ENCODE assay signal across 1 cellular context in genomic region chr7:34748244-34749039, GRCh38.
TF ChIP-seq lines count a peak whose summit lies in the region.

No MANE protein-coding gene starts in this region.

TF ChIP-seq in HEK293, 187 proteins besides CTCF, POLR2A, EP300 and RAD21 (continued from another document):
- TF ChIP-seq TSHZ1 (tag by site-specific recombination; IDR thresholded peaks at IDR 0.05; ENCODE audit: borderline replicate concordance): peak; percentile 61; the same call in 1 of the 2 replicates
- TF ChIP-seq ZBTB21 (tag by site-specific recombination; IDR thresholded peaks at IDR 0.05): peak; percentile 26; the same call in 1 of the 2 replicates
- peak; percentile 47; the same call in 1 of the 2 replicates for TF ChIP-seq PRDM10 (tag by site-specific recombination; IDR thresholded peaks at IDR 0.05)
- 0 out of 2 replicates have a peak, but pooled peaks have one; percentile 39 for TF ChIP-seq SP7 (tag by site-specific recombination; IDR thresholded peaks at IDR 0.05)
- peak; percentile 52 for TF ChIP-seq ZIC2 (tag by site-specific recombination; IDR thresholded peaks at IDR 0.05)
- 0 out of 2 replicates have a peak, but pooled peaks have one; percentile 28 for TF ChIP-seq ZNF423 (tag by site-specific recombination; IDR thresholded peaks at IDR 0.05)
- 0 out of 2 replicates have a peak, but pooled peaks have one; percentile 29 for TF ChIP-seq HIC1 (tag by site-specific recombination; IDR thresholded peaks at IDR 0.05)
- no peak for TF ChIP-seq ZNF677 (tag by site-specific recombination; IDR thresholded peaks at IDR 0.05)
- TF ChIP-seq ZNF366 (tag by site-specific recombination; conservative IDR thresholded peaks at IDR 0.05): peak; percentile 69
- peak; percentile 72 for TF ChIP-seq ZNF629 (tag by site-specific recombination; IDR thresholded peaks at IDR 0.05)
- TF ChIP-seq, protein P1, sequence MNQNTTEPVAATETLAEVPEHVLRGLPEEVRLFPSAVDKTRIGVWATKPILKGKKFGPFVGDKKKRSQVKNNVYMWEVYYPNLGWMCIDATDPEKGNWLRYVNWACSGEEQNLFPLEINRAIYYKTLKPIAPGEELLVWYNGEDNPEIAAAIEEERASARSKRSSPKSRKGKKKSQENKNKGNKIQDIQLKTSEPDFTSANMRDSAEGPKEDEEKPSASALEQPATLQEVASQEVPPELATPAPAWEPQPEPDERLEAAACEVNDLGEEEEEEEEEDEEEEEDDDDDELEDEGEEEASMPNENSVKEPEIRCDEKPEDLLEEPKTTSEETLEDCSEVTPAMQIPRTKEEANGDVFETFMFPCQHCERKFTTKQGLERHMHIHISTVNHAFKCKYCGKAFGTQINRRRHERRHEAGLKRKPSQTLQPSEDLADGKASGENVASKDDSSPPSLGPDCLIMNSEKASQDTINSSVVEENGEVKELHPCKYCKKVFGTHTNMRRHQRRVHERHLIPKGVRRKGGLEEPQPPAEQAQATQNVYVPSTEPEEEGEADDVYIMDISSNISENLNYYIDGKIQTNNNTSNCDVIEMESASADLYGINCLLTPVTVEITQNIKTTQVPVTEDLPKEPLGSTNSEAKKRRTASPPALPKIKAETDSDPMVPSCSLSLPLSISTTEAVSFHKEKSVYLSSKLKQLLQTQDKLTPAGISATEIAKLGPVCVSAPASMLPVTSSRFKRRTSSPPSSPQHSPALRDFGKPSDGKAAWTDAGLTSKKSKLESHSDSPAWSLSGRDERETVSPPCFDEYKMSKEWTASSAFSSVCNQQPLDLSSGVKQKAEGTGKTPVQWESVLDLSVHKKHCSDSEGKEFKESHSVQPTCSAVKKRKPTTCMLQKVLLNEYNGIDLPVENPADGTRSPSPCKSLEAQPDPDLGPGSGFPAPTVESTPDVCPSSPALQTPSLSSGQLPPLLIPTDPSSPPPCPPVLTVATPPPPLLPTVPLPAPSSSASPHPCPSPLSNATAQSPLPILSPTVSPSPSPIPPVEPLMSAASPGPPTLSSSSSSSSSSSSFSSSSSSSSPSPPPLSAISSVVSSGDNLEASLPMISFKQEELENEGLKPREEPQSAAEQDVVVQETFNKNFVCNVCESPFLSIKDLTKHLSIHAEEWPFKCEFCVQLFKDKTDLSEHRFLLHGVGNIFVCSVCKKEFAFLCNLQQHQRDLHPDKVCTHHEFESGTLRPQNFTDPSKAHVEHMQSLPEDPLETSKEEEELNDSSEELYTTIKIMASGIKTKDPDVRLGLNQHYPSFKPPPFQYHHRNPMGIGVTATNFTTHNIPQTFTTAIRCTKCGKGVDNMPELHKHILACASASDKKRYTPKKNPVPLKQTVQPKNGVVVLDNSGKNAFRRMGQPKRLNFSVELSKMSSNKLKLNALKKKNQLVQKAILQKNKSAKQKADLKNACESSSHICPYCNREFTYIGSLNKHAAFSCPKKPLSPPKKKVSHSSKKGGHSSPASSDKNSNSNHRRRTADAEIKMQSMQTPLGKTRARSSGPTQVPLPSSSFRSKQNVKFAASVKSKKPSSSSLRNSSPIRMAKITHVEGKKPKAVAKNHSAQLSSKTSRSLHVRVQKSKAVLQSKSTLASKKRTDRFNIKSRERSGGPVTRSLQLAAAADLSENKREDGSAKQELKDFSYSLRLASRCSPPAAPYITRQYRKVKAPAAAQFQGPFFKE (tag by site-specific recombination; IDR thresholded peaks at IDR 0.05; ENCODE audit: borderline replicate concordance): no peak
- 0 out of 2 replicates have a peak, but pooled peaks have one; percentile 30 for TF ChIP-seq ZFP37 (tag by site-specific recombination; IDR thresholded peaks at IDR 0.05)
TF ChIP-seq in HEK293: peak in this region for 19.
